ENCODE assay signal across 8 cellular contexts in genomic region chr16:10578474-10579316, GRCh38. TPM values are rescaled to one million over a fixed set of nuclear protein-coding genes. Genes with fewer than 3 reads are reported as not detected.
DNase-seq lines count a peak whose midpoint lies in the region; ATAC-seq and TF ChIP-seq lines count a peak whose summit lies in the region.

No MANE protein-coding gene starts in this region.

- 88% methylated on average over 4 of the region's 20 CpGs; no CpG with 5 or more reads in 1 of the 2 experiments for WGBS in IMR-90 (ENCODE audit: extremely low coverage in 2 of 2, insufficient read length in 1 of 2), 2 experiments

- CTCF ChIA-PET in IMR-90 (lab: Yijun Ruan, JAX): interaction anchor here (0.5 kb wide), 1 partner anchor 88 kb away, joined by 3 read pairs; no protein-coding TSS in a partner anchor

- no peak for TF ChIP-seq POLR2A in IMR-90 (IDR thresholded peaks at IDR 0.05; ENCODE audit: low read depth, low read length)

- H3K4me1 ChIP-seq in IMR-90 (ENCODE audit: control insufficient read depth, insufficient read depth, low read length) (peaks cover 27% of the 10 kb centered on the region), lower lobe of right lung (peaks cover 67% of the 10 kb centered on the region), thoracic aorta (ENCODE audit: control insufficient read depth in 1 of 2, low read depth in 2 of 2) (peaks cover 31 to 43% of the 10 kb centered on the region in 2 donors)

- H3K36me3 ChIP-seq in IMR-90 (ENCODE audit: control insufficient read depth, insufficient read depth, low read length): no peaks in the 10 kb centered on the region
- H3K36me3 ChIP-seq in lower lobe of right lung: peaks cover 8% of the 10 kb centered on the region
- no peaks in the 10 kb centered on the region for H3K36me3 ChIP-seq in thoracic aorta

- peaks cover 4% of the 10 kb centered on the region; the same call in 1 of the 2 replicates for H4K20me1 ChIP-seq in IMR-90 (ENCODE audit: insufficient read depth, low read length)

- TF ChIP-seq CTCF in IMR-90 (conservative IDR thresholded peaks at IDR 0.05; ENCODE audit: low read depth, low read length) (no peak), lower lobe of right lung (IDR thresholded peaks at IDR 0.05) (no peak), thoracic aorta (IDR thresholded peaks at IDR 0.05) (no peak)

- H2BK20ac ChIP-seq in IMR-90 (ENCODE audit: low read depth, low read length): no peak overlapping the region

- H2AK9ac ChIP-seq in IMR-90 (replicated peaks; ENCODE audit: low read depth, low read length, poor library complexity): peak overlapping the region; percentile 13

- peak overlapping the region; percentile 23; the same call in 1 of the 2 replicates for H3K4ac ChIP-seq in IMR-90 (ENCODE audit: low read depth, low read length)

- no peak overlapping the region for H2BK5ac ChIP-seq in IMR-90 (ENCODE audit: low read depth, low read length, poor library complexity, severe bottlenecking)

- peaks cover 15 to 48% of the 10 kb centered on the region in 2 experiments for H3K79me1 ChIP-seq in IMR-90 (ENCODE audit: low read depth in 1 of 2, low read length in 2 of 2)

- no peak overlapping the region for H4K91ac ChIP-seq in IMR-90 (ENCODE audit: insufficient read depth, low read depth, low read length)

- ATAC-seq in IMR-90 (ENCODE audit: low read depth): no peak
- ATAC-seq in lower lobe of right lung: peak; percentile 64 to 77
- no peak for ATAC-seq in thoracic aorta (ENCODE audit: insufficient number of reproducible peaks, low FRiP score, low read depth)
- ATAC-seq in T-helper 17 cell: no peak

- intact Hi-C loops in IMR-90 (cut with micrococcal nuclease) (no loop called here), lower lobe of right lung (cut with DNase I) (no loop called here)

- no peak overlapping the region for H3K4me3 Mint-ChIP-seq in T-helper 17 cell

- no peak overlapping the region for H2BK120ac ChIP-seq in IMR-90 (ENCODE audit: low read depth, low read length)

- no peaks in the 10 kb centered on the region for H3K27me3 ChIP-seq in IMR-90 (ENCODE audit: control insufficient read depth, insufficient read depth, low read length)
- H3K27me3 ChIP-seq in lower lobe of right lung (ENCODE audit: low read depth): peaks cover 6% of the 10 kb centered on the region
- no peaks in the 10 kb centered on the region for H3K27me3 ChIP-seq in thoracic aorta (replicated peaks; ENCODE audit: insufficient read depth)

- POLR2A ChIA-PET in IMR-90 (lab: Charles Lee; ENCODE audit: unreplicated experiment): no interaction called here

- no peak for TF ChIP-seq RAD21 in IMR-90 (IDR thresholded peaks at IDR 0.05; ENCODE audit: low read length)

- dilution Hi-C loops in IMR-90 (cut with HindIII; ENCODE audit: low sequenced_read_pairs, unreplicated experiment): no loop called here

- H3K9me3 ChIP-seq in IMR-90 (ENCODE audit: control insufficient read depth, insufficient read depth, low read length) (no peaks in the 10 kb centered on the region), lower lobe of right lung (no peaks in the 10 kb centered on the region), thoracic aorta (no peaks in the 10 kb centered on the region), T-helper 17 cell (ENCODE audit: control insufficient read depth, low read length, poor library complexity, severe bottlenecking) (no peaks in the 10 kb centered on the region)

- 0 out of 2 replicates have a peak overlapping the region, but pooled peaks have one; percentile 21 for H3K23ac ChIP-seq in IMR-90 (ENCODE audit: low read depth, low read length)

- no TSS peak for BruUV-seq in IMR-90 (replicated peaks; lab: Mats Ljungman, UMichigan)

- no peak overlapping the region for H3K9ac ChIP-seq in IMR-90 (ENCODE audit: low read depth, low read length)

- no peak overlapping the region for H3K27ac Mint-ChIP-seq in T-helper 17 cell

- peak overlapping the region; percentile 54 for H2AFZ ChIP-seq in IMR-90 (replicated peaks; ENCODE audit: low read length, poor library complexity)

- H2BK15ac ChIP-seq in IMR-90 (ENCODE audit: low read depth, low read length): no peak overlapping the region

- H3K36me3 Mint-ChIP-seq in T-helper 17 cell (ENCODE audit: low read depth): peaks cover 2% of the 10 kb centered on the region

- H3K27me3 Mint-ChIP-seq in T-helper 17 cell: peaks cover 56% of the 10 kb centered on the region

- H3K14ac ChIP-seq in IMR-90 (replicated peaks; ENCODE audit: low read depth, low read length): no peak overlapping the region

- H3K9me1 ChIP-seq in IMR-90 (ENCODE audit: insufficient read depth, low read length): peaks cover 19% of the 10 kb centered on the region; the same call in 1 of the 2 replicates

- no peaks in the 10 kb centered on the region for H3K4me1 Mint-ChIP-seq in T-helper 17 cell

- peak overlapping the region; percentile 28; the same call in 1 of the 2 replicates for H2AK5ac ChIP-seq in IMR-90 (ENCODE audit: low read depth, low read length)

- DNase-seq in IMR-90 (no peak), caudate nucleus (lab: John Stamatoyannopoulos, UW) (peak in 1 of 61 donors; percentile 2), lower lobe of right lung (peak; percentile 85), thoracic aorta (ENCODE audit: low spot score) (no peak), T-helper 17 cell (no peak), NCI-H128 (lab: John Stamatoyannopoulos, UW; ENCODE audit: unreplicated experiment) (no peak), substantia nigra (lab: John Stamatoyannopoulos, UW) (no peak)
- DNase-seq in activated CD8-positive, alpha-beta memory T cell treated with anti-CD3 and anti-CD28 coated beads, Interleukin-2, amount 50 U/mL, for 4 hours: no peak

- H3K4me2 ChIP-seq in IMR-90 (ENCODE audit: low read depth, low read length): no peak overlapping the region; the same call in 1 of the 2 replicates

- in situ Hi-C loops in IMR-90 (cut with MboI; ENCODE audit: low sequenced_read_pairs): no loop called here

- H3K4me3 ChIP-seq in IMR-90 (ENCODE audit: insufficient read depth, low read depth, low read length) (no peak overlapping the region), lower lobe of right lung (peak overlapping the region; percentile 89), thoracic aorta (peak overlapping the region; percentile 100)

- H3K18ac ChIP-seq in IMR-90 (ENCODE audit: low read depth, low read length): no peak overlapping the region

- H3K27ac ChIP-seq in IMR-90 (ENCODE audit: insufficient read depth, low read length) (no peak overlapping the region), caudate nucleus (ENCODE audit: low read depth, low read length) (peak overlapping the region; percentile 28), lower lobe of right lung (peak overlapping the region; percentile 99), thoracic aorta (peak overlapping the region; percentile 77 to 98), substantia nigra (ENCODE audit: low read depth, low read length, poor library complexity, severe bottlenecking) (no peak overlapping the region)

- H3K56ac ChIP-seq in IMR-90 (ENCODE audit: extremely low read depth, insufficient read depth, low read length): no peak overlapping the region

- H4K8ac ChIP-seq in IMR-90 (ENCODE audit: low read depth in 2 of 2, low read length in 2 of 2): no peak overlapping the region

- no peak overlapping the region for H4K5ac ChIP-seq in IMR-90 (ENCODE audit: low read depth, low read length)

TF ChIP-seq in IMR-90, 13 proteins besides CTCF, POLR2A, EP300 and RAD21:
- TF ChIP-seq RFX5 (IDR thresholded peaks at IDR 0.05; ENCODE audit: low read depth, low read length): no peak
- TF ChIP-seq ELK1 (IDR thresholded peaks at IDR 0.05; ENCODE audit: borderline replicate concordance, low read depth, low read length): no peak
- TF ChIP-seq SMC3 (IDR thresholded peaks at IDR 0.05; ENCODE audit: low read depth, low read length): no peak
- no peak for TF ChIP-seq FOS (IDR thresholded peaks at IDR 0.05; ENCODE audit: low read depth, low read length)
- no peak for TF ChIP-seq CEBPB (IDR thresholded peaks at IDR 0.05; ENCODE audit: low read depth, low read length)
- no peak for TF ChIP-seq USF2 (IDR thresholded peaks at IDR 0.05; ENCODE audit: low read depth, low read length)

RNA-seq across cellular contexts. Expression of gene EMP2, which starts 1.7 kb away (rescaled TPM):
- total RNA-seq in IMR-90 (2012; rRNA removed) (17.8 and 18.3 TPM in 2 replicates), lower lobe of right lung (518 TPM), thoracic aorta (100 to 1,000 TPM in 1 of 2 donors, 10 to 100 TPM in 1; 84.7 to 110 TPM), T-helper 17 cell (not detected)
- polyA plus RNA-seq in IMR-90 (2012; rRNA removed): 13.8 and 16.3 TPM in 2 replicates
- polyA plus RNA-seq in IMR-90 (2012; cell fraction: cytosol; rRNA removed): 7.1 and 7.3 TPM in 2 replicates
- polyA plus RNA-seq in IMR-90 (2012; cell fraction: nucleus; rRNA removed; ENCODE audit: low replicate concordance): 4.1 and 6.2 TPM in 2 replicates

Comparison
In these comparisons a context has a peak if more than half of its experiments do, and no peak if none do; other contexts are left out.
1. ATAC-seq: peak in lower lobe of right lung (2 of 2); none in IMR-90 (single experiment), thoracic aorta (single experiment) and T-helper 17 cell (single experiment).
2. H3K27ac ChIP-seq: peak in caudate nucleus (single experiment), lower lobe of right lung (single experiment) and thoracic aorta (2 of 2); none in IMR-90 (single experiment) and substantia nigra (single experiment).
3. RNA of gene EMP2, which starts 1.7 kb away (total RNA-seq): 518 TPM in lower lobe of right lung (single experiment), 84.7 to 110 TPM in thoracic aorta and 17.8 to 18.3 TPM in IMR-90; not detected in T-helper 17 cell; every median in the first group is over 10 times any median in the second.